Comparison of ENCODE assay signal across 36 cellular contexts in the genomic region with DNA sequence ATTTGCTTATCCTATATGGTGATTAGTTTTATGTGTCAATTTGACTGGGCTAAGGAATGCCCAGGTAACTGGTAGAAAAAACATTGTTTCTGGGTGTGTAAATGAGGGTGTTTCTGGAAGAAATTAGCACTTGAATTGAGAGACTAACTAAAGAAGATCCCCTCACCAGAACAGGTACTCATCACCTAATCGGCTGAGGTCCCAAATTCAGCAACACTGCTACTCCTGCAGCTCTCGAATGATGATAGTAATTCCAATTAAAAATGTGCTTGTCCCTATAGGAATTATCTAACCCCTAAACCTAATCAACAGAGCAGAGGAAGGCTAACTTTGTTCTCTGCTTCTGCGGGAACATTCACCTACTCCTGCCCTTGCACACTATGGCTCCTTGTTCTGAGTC.
"Had no signal": no experiment of that assay in that cellular context is flagged by ENCODE, and none has a peak within 500 bp of the region (broad histone marks: within the 10 kb centered on the region; RNA-seq: fewer than 3 reads in every experiment).

No MANE protein-coding gene starts in this region.

- H3K36me3 ChIP-seq: adrenal gland, brain microvascular endothelial cell, breast epithelium had no signal

- H3K4me1 Mint-ChIP-seq: activated CD4-positive, alpha-beta T cell treated with anti-CD3 and anti-CD28 coated beads for 36 hours; activated CD4-positive, alpha-beta T cell treated with anti-CD3 and anti-CD28 coated beads, Interleukin-2, amount 10 ng/mL, durations not matched to agents 24 days and 14 days; activated naive CD8-positive, alpha-beta T cell treated with anti-CD3 and anti-CD28 coated beads for 36 hours; activated T-helper 17 cell treated with anti-CD3 and anti-CD28 coated beads, Interleukin-2, amount 50 U/mL, for 72 hours had no signal

- H3K27ac Mint-ChIP-seq: activated CD4-positive, alpha-beta memory T cell treated with anti-CD3 and anti-CD28 coated beads for 36 hours; activated CD4-positive, alpha-beta T cell treated with anti-CD3 and anti-CD28 coated beads for 36 hours; activated CD4-positive, alpha-beta T cell treated with anti-CD3 and anti-CD28 coated beads, Interleukin-2, amount 10 ng/mL, durations not matched to agents 24 days and 14 days; activated CD8-positive, alpha-beta T cell treated with anti-CD3 and anti-CD28 coated beads for 36 hours; activated naive CD4-positive, alpha-beta T cell treated with anti-CD3 and anti-CD28 coated beads for 36 hours; activated naive CD4-positive, alpha-beta T cell treated with anti-CD3 and anti-CD28 coated beads, Interleukin-2, amount 50 U/mL, for 72 hours; activated naive CD8-positive, alpha-beta T cell treated with anti-CD3 and anti-CD28 coated beads for 36 hours; activated T-cell treated with anti-CD3 and anti-CD28 coated beads, Interleukin-2, amount 50 U/mL, for 72 hours; activated T-helper 1 cell treated with anti-CD3 and anti-CD28 coated beads, Interleukin-12 subunit alpha, Interleukin-12 subunit beta, Interleukin-2, Interleukin-4 antibody, amounts not matched to agents 30 ng/mL and 10 ng/mL and 1 ng/mL, durations not matched to agents 14 hours and 24 hours and 36 hours; activated T-helper 17 cell treated with anti-CD3 and anti-CD28 coated beads, Interleukin-2, amount 50 U/mL, for 72 hours; T-helper 1 cell treated with Interleukin-12 subunit alpha and Interleukin-12 subunit beta and Interleukin-4 antibody, amounts not matched to agents 30 μg/mL and 1 μg/mL, for 36 hours; T-helper 2 cell treated with Interferon-gamma antibody and Interleukin-4, amounts not matched to agents 5 μg/mL and 100 μg/mL, for 36 hours had no signal

- H3K4me1 ChIP-seq: adrenal gland, body of pancreas, breast epithelium had no signal

- H3K27ac ChIP-seq: adrenal gland, body of pancreas, brain microvascular endothelial cell, breast epithelium, VCaP had no signal

- H3K4me3 ChIP-seq: adrenal gland, body of pancreas, breast epithelium had no signal

- DNase-seq: activated CD4-positive, alpha-beta memory T cell treated with anti-CD3 and anti-CD28 coated beads for 36 hours; activated CD4-positive, alpha-beta T cell treated with anti-CD3 and anti-CD28 coated beads for 1 hour; activated CD4-positive, alpha-beta T cell treated with anti-CD3 and anti-CD28 coated beads for 36 hours; activated CD4-positive, alpha-beta T cell treated with anti-CD3 and anti-CD28 coated beads, Interleukin-2, amount 10 ng/mL, durations not matched to agents 24 days and 14 days; activated CD4-positive, alpha-beta T cell treated with anti-CD3 and anti-CD28 coated beads, Interleukin-2, amount 50 U/mL, for 1 hour; activated CD4-positive, alpha-beta T cell treated with anti-CD3 and anti-CD28 coated beads, Interleukin-2, amount 50 U/mL, for 4 hours; activated CD4-positive, CD25-positive, alpha-beta regulatory T cell; activated CD8-positive, alpha-beta memory T cell treated with anti-CD3 and anti-CD28 coated beads, Interleukin-2, amount 50 U/mL, for 4 hours; activated CD8-positive, alpha-beta T cell treated with anti-CD3 and anti-CD28 coated beads for 36 hours; activated effector memory CD4-positive, alpha-beta T cell treated with anti-CD3 and anti-CD28 coated beads, Interleukin-2, amount 50 U/mL, for 16 hours; activated gamma-delta T cell treated with Interleukin-2 at 50 U/mL for 16 hours; activated naive CD4-positive, alpha-beta T cell; activated naive CD4-positive, alpha-beta T cell treated with anti-CD3 and anti-CD28 coated beads for 36 hours; activated naive CD4-positive, alpha-beta T cell treated with anti-CD3 and anti-CD28 coated beads, Interleukin-2, amount 50 U/mL, for 16 hours; activated naive CD8-positive, alpha-beta T cell treated with anti-CD3 and anti-CD28 coated beads for 36 hours; activated T-cell treated with anti-CD3 and anti-CD28 coated beads for 4 hours; activated T-cell treated with anti-CD3 and anti-CD28 coated beads, Interleukin-2, amount 50 U/mL, for 1 hour; activated T-cell treated with anti-CD3 and anti-CD28 coated beads, Interleukin-2, amount 50 U/mL, for 4 hours; activated T-cell treated with anti-CD3 and anti-CD28 coated beads, Interleukin-2, amount 50 U/mL, for 72 hours; adrenal gland; amniotic stem cell; aorta; body of pancreas; brain microvascular endothelial cell; central memory CD4-positive, alpha-beta T cell; T-helper 1 cell; T-helper 2 cell; T-helper 9 cell had no signal

- H3K27me3 Mint-ChIP-seq: activated CD4-positive, alpha-beta memory T cell treated with anti-CD3 and anti-CD28 coated beads for 36 hours; activated CD4-positive, alpha-beta T cell treated with anti-CD3 and anti-CD28 coated beads for 36 hours; activated CD4-positive, alpha-beta T cell treated with anti-CD3 and anti-CD28 coated beads, Interleukin-2, amount 10 ng/mL, durations not matched to agents 24 days and 14 days; activated CD8-positive, alpha-beta T cell treated with anti-CD3 and anti-CD28 coated beads for 36 hours; activated naive CD8-positive, alpha-beta T cell treated with anti-CD3 and anti-CD28 coated beads for 36 hours; activated T-helper 17 cell treated with anti-CD3 and anti-CD28 coated beads, Interleukin-2, amount 50 U/mL, for 72 hours had no signal

- H3K36me3 Mint-ChIP-seq: activated CD4-positive, alpha-beta memory T cell treated with anti-CD3 and anti-CD28 coated beads for 36 hours; activated naive CD4-positive, alpha-beta T cell treated with anti-CD3 and anti-CD28 coated beads, Interleukin-2, amount 50 U/mL, for 72 hours; activated naive CD8-positive, alpha-beta T cell treated with anti-CD3 and anti-CD28 coated beads for 36 hours had no signal

- H3K9me3 Mint-ChIP-seq: activated CD4-positive, alpha-beta T cell treated with anti-CD3 and anti-CD28 coated beads, Interleukin-2, amount 10 ng/mL, durations not matched to agents 24 days and 14 days; activated T-helper 1 cell treated with anti-CD3 and anti-CD28 coated beads, Interleukin-12 subunit alpha, Interleukin-12 subunit beta, Interleukin-2, Interleukin-4 antibody, amounts not matched to agents 30 ng/mL and 10 ng/mL and 1 ng/mL, durations not matched to agents 14 hours and 24 hours and 36 hours; T-helper 1 cell treated with Interleukin-12 subunit alpha and Interleukin-12 subunit beta and Interleukin-4 antibody, amounts not matched to agents 30 μg/mL and 1 μg/mL, for 36 hours had no signal

- H3K4me3 Mint-ChIP-seq: activated CD4-positive, alpha-beta memory T cell treated with anti-CD3 and anti-CD28 coated beads for 36 hours; activated CD4-positive, alpha-beta T cell treated with anti-CD3 and anti-CD28 coated beads for 36 hours; activated CD4-positive, alpha-beta T cell treated with anti-CD3 and anti-CD28 coated beads, Interleukin-2, amount 10 ng/mL, durations not matched to agents 24 days and 14 days; activated CD8-positive, alpha-beta T cell treated with anti-CD3 and anti-CD28 coated beads for 36 hours; activated naive CD4-positive, alpha-beta T cell treated with anti-CD3 and anti-CD28 coated beads for 36 hours; activated naive CD8-positive, alpha-beta T cell treated with anti-CD3 and anti-CD28 coated beads for 36 hours; activated T-cell treated with anti-CD3 and anti-CD28 coated beads, Interleukin-2, amount 50 U/mL, for 4 hours; activated T-cell treated with anti-CD3 and anti-CD28 coated beads, Interleukin-2, amount 50 U/mL, for 72 hours; activated T-helper 1 cell treated with anti-CD3 and anti-CD28 coated beads, Interleukin-12 subunit alpha, Interleukin-12 subunit beta, Interleukin-2, Interleukin-4 antibody, amounts not matched to agents 30 ng/mL and 10 ng/mL and 1 ng/mL, durations not matched to agents 14 hours and 24 hours and 36 hours; activated T-helper 17 cell treated with anti-CD3 and anti-CD28 coated beads, Interleukin-2, amount 50 U/mL, for 72 hours; T-helper 1 cell treated with Interleukin-12 subunit alpha and Interleukin-12 subunit beta and Interleukin-4 antibody, amounts not matched to agents 30 μg/mL and 1 μg/mL, for 36 hours; T-helper 2 cell treated with Interferon-gamma antibody and Interleukin-4, amounts not matched to agents 5 μg/mL and 100 μg/mL, for 36 hours had no signal

- H3K9me3 ChIP-seq: adrenal gland, body of pancreas, breast epithelium had no signal

- H3K27me3 ChIP-seq: adrenal gland, body of pancreas, brain microvascular endothelial cell, breast epithelium had no signal

- ATAC-seq: activated CD4-positive, alpha-beta T cell treated with anti-CD3 and anti-CD28 coated beads for 36 hours; activated CD4-positive, CD25-positive, alpha-beta regulatory T cell treated with anti-CD3 and anti-CD28 coated beads, Interleukin-2, amount 50 U/mL, for 24 hours; activated CD8-positive, alpha-beta T cell treated with anti-CD3 and anti-CD28 coated beads for 36 hours; activated naive CD4-positive, alpha-beta T cell treated with anti-CD3 and anti-CD28 coated beads, Interleukin-2, amount 50 U/mL, for 72 hours; activated T-cell treated with anti-CD3 and anti-CD28 coated beads, Interleukin-2, amount 50 U/mL, for 4 hours; activated T-cell treated with anti-CD3 and anti-CD28 coated beads, Interleukin-2, amount 50 U/mL, for 72 hours; activated T-helper 17 cell treated with anti-CD3 and anti-CD28 coated beads, Interleukin-2, amount 50 U/mL, for 72 hours; body of pancreas had no signal
